Comparison of ENCODE assay signal across 8 cellular contexts in genomic region chr14:34982421-34983147, GRCh38. TPM values are rescaled to one million over a fixed set of nuclear protein-coding genes. Genes with fewer than 3 reads are reported as not detected.
DNase-seq lines count a peak whose midpoint lies in the region; ATAC-seq, FAIRE-seq and TF ChIP-seq lines count a peak whose summit lies in the region.

Gene SRP54, plus strand, starts transcription at chr14:34982992. Its CDS starts 13,718 bp downstream, at chr14:34996710.

- peak within 1 kb of the TSS; percentile 73 for H4K12ac ChIP-seq in trophoblast cell (ENCODE audit: low read depth, low read length)

- peak within 1 kb of the TSS; percentile 89 for H3K4me3 ChIP-seq in trophoblast cell (ENCODE audit: low read depth, low read length)
- peak within 1 kb of the TSS; percentile 48 to 86 (median 66) for H3K4me3 ChIP-seq in transverse colon

- peak; percentile 89 for TF ChIP-seq POLR2A in GM12892 (IDR thresholded peaks at IDR 0.05; ENCODE audit: low read depth, low read length)
- peak; percentile 95 for TF ChIP-seq POLR2A in transverse colon (IDR thresholded peaks at IDR 0.05)

- 0% methylated on average over 45 of the region's 45 CpGs for WGBS in adipose tissue, 3 donors
- WGBS in trophoblast cell (ENCODE audit: extremely low coverage, insufficient coverage, insufficient read length): no CpG with 5 or more reads among the region's 45 CpGs
- 0% methylated on average over 8 to 43 of the region's 45 CpGs for WGBS in transverse colon (ENCODE audit: low coverage in 1 of 2), 2 donors

- peak within 1 kb of the TSS; percentile 45 for H2BK120ac ChIP-seq in trophoblast cell (ENCODE audit: insufficient read depth, low read length, poor library complexity)

- H3K27ac ChIP-seq in adipose tissue (ENCODE audit: low read depth, low read length) (peak within 1 kb of the TSS; percentile 91), trophoblast cell (ENCODE audit: low read depth, low read length) (peak within 1 kb of the TSS; percentile 93), transverse colon (peak within 1 kb of the TSS; percentile 88 to 99 (median 94))

- in situ Hi-C loops in transverse colon (cut with MboI; ENCODE audit: low pct_ligation_motif_present in 1 of 4, low pct_unique_long_range_greater_than_20kb in 1 of 4, low sequenced_read_pairs in 3 of 4): loop anchor here in 1 of 4 donors (10.0 kb wide), 1 partner anchor 108 kb away; the partner anchor contains the start of gene BAZ1A

- peak within 1 kb of the TSS; percentile 81 for H4K8ac ChIP-seq in trophoblast cell (ENCODE audit: low read depth, low read length)

- H3K79me2 ChIP-seq in trophoblast cell (ENCODE audit: control insufficient read depth, insufficient read depth, low read length, poor library complexity): peaks cover 9% of the 10 kb centered on the region

- peak in 4 of 5 experiments; percentile 4 to 58 (median 24) for TF ChIP-seq CTCF in transverse colon (IDR thresholded peaks at IDR 0.05)

- no peaks in the 10 kb centered on the region for H3K36me3 ChIP-seq in trophoblast cell (ENCODE audit: control insufficient read depth in 1 of 2, insufficient read depth in 2 of 2, low read length in 2 of 2)
- no peaks in the 10 kb centered on the region for H3K36me3 ChIP-seq in transverse colon

- DNase-seq in GM12892 (ENCODE audit: insufficient read length) (peak; percentile 74), NCI-H1436 (lab: John Stamatoyannopoulos, UW) (peak; percentile 98), SW480 (ENCODE audit: low spot score) (peak; percentile 98), cardiac septum (ENCODE audit: low spot score) (peak; percentile 99), trophoblast cell (peak; percentile 99), transverse colon (peak; percentile 100)

- H2AFZ ChIP-seq in trophoblast cell (ENCODE audit: insufficient read depth, low read length, poor library complexity): peak within 1 kb of the TSS; percentile 78

- H3K27me3 ChIP-seq in trophoblast cell (ENCODE audit: insufficient read depth, low read length): no peaks in the 10 kb centered on the region
- no peaks in the 10 kb centered on the region for H3K27me3 ChIP-seq in transverse colon

- TF ChIP-seq EP300 in transverse colon (IDR thresholded peaks at IDR 0.05; ENCODE audit: low read depth): no peak

- H2BK5ac ChIP-seq in trophoblast cell (ENCODE audit: low read depth, low read length, poor library complexity): peak within 1 kb of the TSS; percentile 73

- H3K4me1 ChIP-seq in trophoblast cell (ENCODE audit: control insufficient read depth in 1 of 2, insufficient read depth in 2 of 2, low read length in 2 of 2) (peaks cover 0 to 4% of the 10 kb centered on the region in 2 experiments), transverse colon (peaks cover 5 to 43% (median 25%) of the 10 kb centered on the region in 4 donors)

- peak within 1 kb of the TSS; percentile 81 for H3K4ac ChIP-seq in trophoblast cell (ENCODE audit: low read depth, low read length)

- peak within 1 kb of the TSS; percentile 35 for H3K18ac ChIP-seq in trophoblast cell (ENCODE audit: low read length)

- H3K14ac ChIP-seq in trophoblast cell (ENCODE audit: low read length): peak within 1 kb of the TSS; percentile 86

- intact Hi-C loops in cardiac septum (cut with DNase I): loop anchor here (2.0 kb wide), 2 partner anchors 108 to 140 kb away; partner anchors contain the start of genes BAZ1A and PRORP
- intact Hi-C loops in transverse colon (cut with DNase I; ENCODE audit: low total_unique reads): loop anchor here (10.0 kb wide), 1 partner anchor 108 kb away; the partner anchor contains the start of gene BAZ1A

- peak within 1 kb of the TSS; percentile 94 for H3K4me2 ChIP-seq in trophoblast cell (ENCODE audit: low read length)

- FAIRE-seq in GM12892 (lab: Jason Lieb, UNC): peak; percentile 99

- no peak within 1 kb of the TSS for H2BK12ac ChIP-seq in trophoblast cell (ENCODE audit: low read length)

- H2AK5ac ChIP-seq in trophoblast cell (ENCODE audit: low read length): peak within 1 kb of the TSS; percentile 39

- peak; percentile 86 for ATAC-seq in HG02840 (IDR thresholded peaks at IDR 0.05; ENCODE audit: low FRiP score, unreplicated experiment)

- H3K23ac ChIP-seq in trophoblast cell (ENCODE audit: low read length): no peak within 1 kb of the TSS

- no peaks in the 10 kb centered on the region for H3K9me3 ChIP-seq in trophoblast cell (ENCODE audit: insufficient read depth, low read depth, low read length)
- no peaks in the 10 kb centered on the region for H3K9me3 ChIP-seq in transverse colon

- peak within 1 kb of the TSS; percentile 81 for H3K9ac ChIP-seq in trophoblast cell (ENCODE audit: low read length)

- peaks cover 8% of the 10 kb centered on the region for H3K79me1 ChIP-seq in trophoblast cell (ENCODE audit: low read length)

- peak within 1 kb of the TSS; percentile 86 for H4K91ac ChIP-seq in trophoblast cell (ENCODE audit: low read depth, low read length)

RNA-seq across cellular contexts. Expression of gene SRP54, which starts in this region (rescaled TPM):
- polyA plus RNA-seq in GM12892 (2012; ENCODE audit: missing spikeins): 84.2 TPM
- polyA plus RNA-seq in adipose tissue: 10 to 100 TPM; 23.0 to 32.1 (median 29.5) TPM
- total RNA-seq in cardiac septum (33.9 TPM), transverse colon (10 to 100 TPM; 14.7 to 63.4 (median 35.2) TPM)
- 90.4 and 92.4 TPM in 2 replicates for polyA plus RNA-seq in trophoblast cell (2013)

Comparison
In these comparisons a context has a peak if more than half of its experiments do, and no peak if none do; other contexts are left out.
1. Peak in every context shown above with its lines: DNase-seq, ATAC-seq, H3K4me3 ChIP-seq and H3K27ac ChIP-seq.